9 cellular contexts compared by ENCODE assay signal in the genomic region with DNA sequence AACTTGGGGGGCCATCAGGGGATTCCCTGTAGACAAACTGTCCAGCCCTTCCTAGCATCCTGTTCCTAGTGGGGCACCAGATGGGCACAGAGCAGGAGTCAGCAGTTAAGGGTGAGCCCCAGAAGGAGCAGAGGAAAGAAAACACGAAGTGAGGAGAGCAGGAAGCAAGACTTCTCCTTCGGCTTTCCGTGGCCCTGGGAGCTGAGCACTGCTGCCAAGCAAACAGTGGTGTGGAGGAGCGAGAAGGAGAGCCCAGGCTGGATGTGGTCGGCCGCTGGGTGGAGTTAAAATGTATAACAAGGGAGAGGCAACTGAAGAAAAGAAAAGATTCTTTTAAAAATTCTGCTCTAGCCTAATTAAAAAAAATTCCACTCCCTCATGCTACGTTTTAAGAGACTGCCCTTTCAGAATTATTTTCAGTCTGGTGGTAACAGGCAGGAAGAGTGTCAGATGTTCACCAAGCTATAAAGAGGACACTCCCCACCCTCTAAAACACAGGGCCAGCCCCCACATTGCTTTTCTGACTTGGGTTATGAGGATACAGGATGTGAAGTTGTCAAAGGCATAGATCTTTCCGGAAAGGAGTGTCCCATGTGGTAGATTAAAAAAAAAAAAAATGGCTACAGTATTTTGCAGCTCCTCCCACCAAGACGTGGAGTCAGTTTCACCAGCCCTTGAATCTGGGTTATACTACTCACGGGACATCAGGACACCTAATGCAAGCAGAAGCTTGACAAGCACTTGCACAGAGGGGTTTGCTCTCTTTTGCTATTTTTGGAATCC.
DNase-seq lines count a peak whose midpoint lies in the region; ATAC-seq lines count a peak whose summit lies in the region.
"Had no signal": no experiment of that assay in that cellular context is flagged by ENCODE, and none has a peak within 500 bp of the region (broad histone marks: within the 10 kb centered on the region; RNA-seq: fewer than 3 reads in every experiment).

No MANE protein-coding gene starts in this region.

- ATAC-seq in GM19395 (IDR thresholded peaks at IDR 0.05; ENCODE audit: unreplicated experiment) (no peak), HG03520 (IDR thresholded peaks at IDR 0.05; ENCODE audit: unreplicated experiment) (no peak)

- peak; percentile 30 for DNase-seq in AG08395 (ENCODE audit: low spot score)
- DNase-seq in Kasumi-1 (lab: John Stamatoyannopoulos, UW): peak; percentile 94 to 96
- DNase-seq in mesenchymal stem cell: no peak
- DNase-seq in D341Med (ENCODE audit: low spot score): no peak
- no peak for DNase-seq in NCI-H2081 (lab: John Stamatoyannopoulos, UW)

- peaks cover 63% of the 10 kb centered on the region for H3K4me1 Mint-ChIP-seq in dendritic cell treated with granulocyte-macrophage colony-stimulating factor and Interleukin-4, amounts not matched to agents 40 ng/mL and 50 ng/mL, for 4 days (ENCODE audit: low read depth)

- H3K4me2 ChIP-seq in mesenchymal stem cell (ENCODE audit: low read length, poor library complexity, severe bottlenecking): no peak overlapping the region

- H3K27ac Mint-ChIP-seq in dendritic cell treated with granulocyte-macrophage colony-stimulating factor and Interleukin-4, amounts not matched to agents 40 ng/mL and 50 ng/mL, for 4 days: peak overlapping the region; percentile 93

- no peak overlapping the region for H4K8ac ChIP-seq in mesenchymal stem cell (ENCODE audit: low read length)

- H2BK120ac ChIP-seq in mesenchymal stem cell (ENCODE audit: low read depth, low read length): no peak overlapping the region

- peak overlapping the region; percentile 10 for H3K4me3 Mint-ChIP-seq in dendritic cell treated with granulocyte-macrophage colony-stimulating factor and Interleukin-4, amounts not matched to agents 40 ng/mL and 50 ng/mL, for 4 days

- H3K36me3 Mint-ChIP-seq in dendritic cell treated with granulocyte-macrophage colony-stimulating factor and Interleukin-4, amounts not matched to agents 40 ng/mL and 50 ng/mL, for 4 days (ENCODE audit: low read depth): no peaks in the 10 kb centered on the region

- H3K27me3 Mint-ChIP-seq in dendritic cell treated with granulocyte-macrophage colony-stimulating factor and Interleukin-4, amounts not matched to agents 40 ng/mL and 50 ng/mL, for 4 days: no peaks in the 10 kb centered on the region

- H3K14ac ChIP-seq in mesenchymal stem cell (ENCODE audit: low read length in 2 of 2): no peak overlapping the region

- H3K36me3 ChIP-seq in mesenchymal stem cell (ENCODE audit: control insufficient read depth in 1 of 2, insufficient read depth in 2 of 2, low read depth in 1 of 2, low read length in 2 of 2): no peaks in the 10 kb centered on the region

- no peak overlapping the region for H3K4ac ChIP-seq in mesenchymal stem cell (ENCODE audit: low read depth in 1 of 2, low read length in 2 of 2)

- no peak overlapping the region for H3K23ac ChIP-seq in mesenchymal stem cell (ENCODE audit: low read length in 2 of 2)

- no peak overlapping the region for H4K91ac ChIP-seq in mesenchymal stem cell (ENCODE audit: low read length)

- H2BK5ac ChIP-seq in mesenchymal stem cell (ENCODE audit: low read depth, low read length, poor library complexity, severe bottlenecking): no peak overlapping the region

- peaks cover 2% of the 10 kb centered on the region for H3K9me3 Mint-ChIP-seq in dendritic cell treated with granulocyte-macrophage colony-stimulating factor and Interleukin-4, amounts not matched to agents 40 ng/mL and 50 ng/mL, for 4 days

- intact Hi-C loops in dendritic cell treated with granulocyte-macrophage colony-stimulating factor and Interleukin-4, amounts not matched to agents 40 ng/mL and 50 ng/mL, for 4 days (cut with micrococcal nuclease): loop anchor here (10.0 kb wide), 1 partner anchor 52 kb away; no protein-coding TSS in a partner anchor

- H2BK12ac ChIP-seq in mesenchymal stem cell (ENCODE audit: low read length in 2 of 2): no peak overlapping the region

- no peak overlapping the region for H2BK15ac ChIP-seq in mesenchymal stem cell (ENCODE audit: low read depth, poor library complexity, severe bottlenecking)

- H3K18ac ChIP-seq in mesenchymal stem cell (ENCODE audit: low read depth in 1 of 2, low read length in 2 of 2): no peak overlapping the region

- no peaks in the 10 kb centered on the region for H3K79me1 ChIP-seq in mesenchymal stem cell (replicated peaks; ENCODE audit: low read length, poor library complexity, severe bottlenecking)

- no peaks in the 10 kb centered on the region for H3K4me1 ChIP-seq in mesenchymal stem cell (ENCODE audit: control insufficient read depth, insufficient read depth, low read depth, low read length)

- peak overlapping the region; percentile 68 for H3K9ac ChIP-seq in mesenchymal stem cell (ENCODE audit: low read length)

- no peak overlapping the region for H3K27ac ChIP-seq in mesenchymal stem cell (ENCODE audit: low read length, poor library complexity, severe bottlenecking)
- H3K27ac ChIP-seq: C4-2B had no signal

- WGBS in mesenchymal stem cell: 83% methylated on average over 6 of the region's 10 CpGs

- H3K4me3 ChIP-seq in mesenchymal stem cell (ENCODE audit: insufficient read depth in 1 of 2, low read depth in 1 of 2, low read length in 2 of 2): no peak overlapping the region

- H2AK5ac ChIP-seq in mesenchymal stem cell (ENCODE audit: low read length, severe bottlenecking): no peak overlapping the region

- no peak overlapping the region for H2AFZ ChIP-seq in mesenchymal stem cell (ENCODE audit: low read depth, low read length)

- H3K9me3 ChIP-seq in mesenchymal stem cell (ENCODE audit: control insufficient read depth, low read length): peaks cover 3% of the 10 kb centered on the region

- peaks cover 0 to 9% of the 10 kb centered on the region in 2 experiments for H3K27me3 ChIP-seq in mesenchymal stem cell (ENCODE audit: control insufficient read depth in 1 of 2, insufficient read depth in 1 of 2, low read length in 2 of 2)

Comparison
In these comparisons a context has a peak if more than half of its experiments do, and no peak if none do; other contexts are left out.
1. DNase-seq: peak in AG08395 (single experiment) and Kasumi-1 (2 of 2); none in mesenchymal stem cell (single experiment), D341Med (single experiment) and NCI-H2081 (0 of 2).